In the genomic region with DNA sequence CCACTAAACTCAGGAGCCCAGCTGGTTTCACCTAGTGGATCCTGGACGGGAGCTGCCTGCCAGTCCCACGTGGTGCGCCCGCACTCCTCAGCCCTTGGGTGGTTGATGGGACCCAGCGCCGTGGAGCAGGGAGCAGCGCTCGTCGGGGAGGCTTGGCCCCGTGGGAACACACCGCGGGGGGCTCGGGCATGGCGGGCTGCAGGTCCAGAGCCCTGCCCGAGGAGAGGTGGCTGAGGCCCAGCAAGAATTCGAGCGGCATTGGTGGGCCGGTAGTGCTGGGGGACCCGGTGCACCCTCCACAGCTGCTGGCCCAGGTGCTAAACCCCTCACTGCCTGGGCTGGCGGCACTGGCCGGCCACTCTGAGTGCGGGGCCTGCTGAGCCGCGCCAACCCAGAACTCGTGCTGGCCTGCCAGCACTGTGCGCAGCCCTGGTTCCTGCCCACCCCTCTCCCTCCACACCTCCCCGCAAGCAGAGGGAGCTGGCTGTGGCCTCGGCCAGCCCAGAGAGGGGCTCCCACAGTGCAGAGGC, we compare ENCODE assay signal across 38 cellular contexts.
"Had no signal": no experiment of that assay in that cellular context is flagged by ENCODE, and none has a peak within 500 bp of the region (broad histone marks: within the 10 kb centered on the region; RNA-seq: fewer than 3 reads in every experiment).

No MANE protein-coding gene starts in this region.

- H3K27me3 Mint-ChIP-seq: activated T-helper 17 cell treated with anti-CD3 and anti-CD28 coated beads, Interleukin-2, amount 50 U/mL, for 72 hours had no signal

- DNase-seq: activated effector memory CD4-positive, alpha-beta T cell treated with anti-CD3 and anti-CD28 coated beads, Interleukin-2, amount 50 U/mL, for 16 hours; activated effector memory CD4-positive, alpha-beta T cell treated with Interleukin-2 at 50 U/mL for 16 hours; activated gamma-delta T cell; activated gamma-delta T cell treated with Interleukin-2 at 50 U/mL for 16 hours; activated naive CD4-positive, alpha-beta T cell; activated naive CD4-positive, alpha-beta T cell treated with anti-CD3 and anti-CD28 coated beads for 36 hours; activated naive CD4-positive, alpha-beta T cell treated with anti-CD3 and anti-CD28 coated beads, Interleukin-2, amount 10 ng/mL, durations not matched to agents 7 days and 5 days; activated naive CD4-positive, alpha-beta T cell treated with anti-CD3 and anti-CD28 coated beads, Interleukin-2, amount 50 U/mL, for 16 hours; activated naive CD4-positive, alpha-beta T cell treated with Interleukin-2 at 50 U/mL for 16 hours; activated naive CD8-positive, alpha-beta T cell treated with anti-CD3 and anti-CD28 coated beads for 36 hours; activated naive CD8-positive, alpha-beta T cell treated with anti-CD3 and anti-CD28 coated beads, Interleukin-2, amount 10 ng/mL, durations not matched to agents 7 days and 5 days; activated naive CD8-positive, alpha-beta T cell treated with anti-CD3 and anti-CD28 coated beads, Interleukin-2, amount 50 U/mL, for 24 hours; activated T-cell treated with anti-CD3 and anti-CD28 coated beads, Interleukin-2, amount 50 U/mL, for 1 hour; activated T-cell treated with anti-CD3 and anti-CD28 coated beads, Interleukin-2, amount 50 U/mL, for 24 hours; activated T-cell treated with anti-CD3 and anti-CD28 coated beads, Interleukin-2, amount 50 U/mL, for 4 hours; activated T-cell treated with anti-CD3 and anti-CD28 coated beads, Interleukin-2, amount 50 U/mL, for 48 hours; activated T-cell treated with anti-CD3 and anti-CD28 coated beads, Interleukin-2, amount 50 U/mL, for 72 hours; adrenal gland; amniotic stem cell; amygdala; anterior cingulate cortex; aorta; body of pancreas; brain microvascular endothelial cell; caudate nucleus; central memory CD4-positive, alpha-beta T cell; cerebellar nuclear complex had no signal

- H3K4me1 Mint-ChIP-seq: activated naive CD8-positive, alpha-beta T cell treated with anti-CD3 and anti-CD28 coated beads, Interleukin-2, amount 50 U/mL, for 24 hours; central memory CD8-positive, alpha-beta T cell had no signal

- H3K4me3 Mint-ChIP-seq: activated naive CD4-positive, alpha-beta T cell treated with anti-CD3 and anti-CD28 coated beads for 36 hours; activated naive CD4-positive, alpha-beta T cell treated with anti-CD3 and anti-CD28 coated beads, Interleukin-2, amount 10 ng/mL, durations not matched to agents 7 days and 5 days; activated naive CD4-positive, alpha-beta T cell treated with anti-CD3 and anti-CD28 coated beads, Interleukin-2, amount 50 U/mL, for 24 hours; activated naive CD8-positive, alpha-beta T cell; activated naive CD8-positive, alpha-beta T cell treated with anti-CD3 and anti-CD28 coated beads for 36 hours; activated naive CD8-positive, alpha-beta T cell treated with anti-CD3 and anti-CD28 coated beads, Interleukin-2, amount 10 ng/mL, durations not matched to agents 7 days and 5 days; activated naive CD8-positive, alpha-beta T cell treated with anti-CD3 and anti-CD28 coated beads, Interleukin-2, amount 50 U/mL, for 24 hours; activated T-cell treated with anti-CD3 and anti-CD28 coated beads, Interleukin-2, amount 50 U/mL, for 24 hours; activated T-cell treated with anti-CD3 and anti-CD28 coated beads, Interleukin-2, amount 50 U/mL, for 4 hours; activated T-cell treated with anti-CD3 and anti-CD28 coated beads, Interleukin-2, amount 50 U/mL, for 72 hours; activated T-helper 1 cell treated with anti-CD3 and anti-CD28 coated beads, Interleukin-12 subunit alpha, Interleukin-12 subunit beta, Interleukin-2, Interleukin-4 antibody, amounts not matched to agents 30 ng/mL and 10 ng/mL and 1 ng/mL, durations not matched to agents 14 hours and 24 hours and 36 hours; activated T-helper 17 cell treated with anti-CD3 and anti-CD28 coated beads, Interleukin-2, amount 50 U/mL, for 72 hours; brain; central memory CD8-positive, alpha-beta T cell had no signal

- H3K4me1 ChIP-seq: adrenal gland, ascending aorta, body of pancreas, breast epithelium had no signal

- ATAC-seq: activated naive CD4-positive, alpha-beta T cell treated with anti-CD3 and anti-CD28 coated beads, Interleukin-2, amount 50 U/mL, for 72 hours; activated naive CD8-positive, alpha-beta T cell treated with anti-CD3 and anti-CD28 coated beads, Interleukin-2, amount 50 U/mL, for 24 hours; activated T-cell treated with anti-CD3 and anti-CD28 coated beads, Interleukin-2, amount 50 U/mL, for 4 hours; activated T-cell treated with anti-CD3 and anti-CD28 coated beads, Interleukin-2, amount 50 U/mL, for 72 hours; activated T-helper 17 cell treated with anti-CD3 and anti-CD28 coated beads, Interleukin-2, amount 50 U/mL, for 72 hours; body of pancreas had no signal

- H3K9me3 ChIP-seq: adrenal gland, ascending aorta, body of pancreas, breast epithelium had no signal

- H3K4me3 ChIP-seq: adrenal gland, ascending aorta, body of pancreas, breast epithelium, cardiac muscle cell had no signal

- H3K9me3 Mint-ChIP-seq: activated naive CD4-positive, alpha-beta T cell treated with anti-CD3 and anti-CD28 coated beads for 36 hours; activated naive CD8-positive, alpha-beta T cell treated with anti-CD3 and anti-CD28 coated beads for 36 hours; activated naive CD8-positive, alpha-beta T cell treated with anti-CD3 and anti-CD28 coated beads, Interleukin-2, amount 50 U/mL, for 24 hours; activated T-cell treated with anti-CD3 and anti-CD28 coated beads, Interleukin-2, amount 50 U/mL, for 24 hours; activated T-cell treated with anti-CD3 and anti-CD28 coated beads, Interleukin-2, amount 50 U/mL, for 4 hours; activated T-cell treated with anti-CD3 and anti-CD28 coated beads, Interleukin-2, amount 50 U/mL, for 72 hours; activated T-helper 1 cell treated with anti-CD3 and anti-CD28 coated beads, Interleukin-12 subunit alpha, Interleukin-12 subunit beta, Interleukin-2, Interleukin-4 antibody, amounts not matched to agents 30 ng/mL and 10 ng/mL and 1 ng/mL, durations not matched to agents 14 hours and 24 hours and 36 hours; activated T-helper 17 cell treated with anti-CD3 and anti-CD28 coated beads, Interleukin-2, amount 50 U/mL, for 72 hours; central memory CD8-positive, alpha-beta T cell had no signal

- H3K27ac ChIP-seq: adrenal gland, ascending aorta, body of pancreas, brain microvascular endothelial cell, breast epithelium, cardiac muscle cell had no signal

- H3K36me3 Mint-ChIP-seq: activated naive CD4-positive, alpha-beta T cell treated with anti-CD3 and anti-CD28 coated beads, Interleukin-2, amount 10 ng/mL, durations not matched to agents 7 days and 5 days; activated naive CD4-positive, alpha-beta T cell treated with anti-CD3 and anti-CD28 coated beads, Interleukin-2, amount 50 U/mL, for 24 hours; activated naive CD8-positive, alpha-beta T cell; activated naive CD8-positive, alpha-beta T cell treated with anti-CD3 and anti-CD28 coated beads for 36 hours; brain had no signal

- H3K27me3 ChIP-seq: adrenal gland, ascending aorta, body of pancreas, brain microvascular endothelial cell, breast epithelium, cardiac muscle cell had no signal

- H3K27ac Mint-ChIP-seq: activated naive CD4-positive, alpha-beta T cell treated with anti-CD3 and anti-CD28 coated beads for 36 hours; activated naive CD4-positive, alpha-beta T cell treated with anti-CD3 and anti-CD28 coated beads, Interleukin-2, amount 10 ng/mL, durations not matched to agents 7 days and 5 days; activated naive CD4-positive, alpha-beta T cell treated with anti-CD3 and anti-CD28 coated beads, Interleukin-2, amount 50 U/mL, for 72 hours; activated naive CD8-positive, alpha-beta T cell; activated naive CD8-positive, alpha-beta T cell treated with anti-CD3 and anti-CD28 coated beads for 36 hours; activated naive CD8-positive, alpha-beta T cell treated with anti-CD3 and anti-CD28 coated beads, Interleukin-2, amount 10 ng/mL, durations not matched to agents 7 days and 5 days; activated naive CD8-positive, alpha-beta T cell treated with anti-CD3 and anti-CD28 coated beads, Interleukin-2, amount 50 U/mL, for 24 hours; activated T-cell treated with anti-CD3 and anti-CD28 coated beads, Interleukin-2, amount 50 U/mL, for 24 hours; activated T-cell treated with anti-CD3 and anti-CD28 coated beads, Interleukin-2, amount 50 U/mL, for 72 hours; activated T-helper 1 cell treated with anti-CD3 and anti-CD28 coated beads, Interleukin-12 subunit alpha, Interleukin-12 subunit beta, Interleukin-2, Interleukin-4 antibody, amounts not matched to agents 30 ng/mL and 10 ng/mL and 1 ng/mL, durations not matched to agents 14 hours and 24 hours and 36 hours; activated T-helper 17 cell treated with anti-CD3 and anti-CD28 coated beads, Interleukin-2, amount 50 U/mL, for 72 hours; activated T-helper 2 cell treated with anti-CD3 and anti-CD28 coated beads, Interferon-gamma antibody, Interleukin-2, Interleukin-4, amounts not matched to agents 10 μg/mL and 5 μg/mL and 100 μg/mL, durations not matched to agents 14 hours and 24 hours and 36 hours; brain had no signal

- H3K36me3 ChIP-seq: adrenal gland, ascending aorta, brain microvascular endothelial cell, breast epithelium, cardiac muscle cell had no signal
